2 cellular contexts compared by ENCODE assay signal in the genomic region with DNA sequence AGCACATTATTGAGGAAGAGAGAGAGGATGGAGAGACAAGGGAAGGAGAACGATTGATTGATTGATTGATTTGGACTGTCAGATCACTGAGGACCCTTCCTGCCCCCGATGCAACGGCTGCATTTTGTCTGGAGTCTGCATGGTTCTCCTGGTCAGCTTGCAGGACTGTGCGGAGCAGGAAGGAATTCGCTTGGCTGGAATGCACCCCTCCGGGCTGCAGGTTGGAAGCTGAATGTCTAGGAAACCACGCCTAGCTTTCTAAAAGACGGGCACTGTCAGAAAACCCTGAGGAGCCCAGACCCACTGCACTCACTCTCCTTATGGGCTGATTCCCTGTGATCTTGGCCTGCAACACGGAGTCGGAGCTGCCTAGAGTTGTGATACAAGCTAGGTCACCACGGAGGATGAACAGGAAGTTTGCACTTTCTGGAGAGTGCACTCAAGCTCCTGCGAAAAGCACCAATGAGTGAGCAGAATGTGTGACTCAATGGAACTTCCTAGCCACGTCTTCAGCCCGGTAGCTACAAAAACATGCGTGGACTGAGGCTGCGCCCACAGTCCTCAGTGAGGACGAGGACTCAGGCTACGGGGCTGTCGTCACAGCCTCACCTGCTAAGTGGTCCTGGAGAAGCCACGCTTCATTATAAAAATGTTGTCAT.
TF ChIP-seq lines count a peak whose summit lies in the region.

No MANE protein-coding gene starts in this region.

TF ChIP-seq in HEK293T, 16 proteins besides CTCF, POLR2A, EP300 and RAD21:
- TF ChIP-seq PKNOX1 (IDR thresholded peaks at IDR 0.05), result 0 out of 2 replicates have a peak, but pooled peaks have one; percentile 9
- no peak for TF ChIP-seq TARDBP (IDR thresholded peaks at IDR 0.05)

TF ChIP-seq in H1, 55 proteins besides CTCF, POLR2A, EP300 and RAD21:
- TF ChIP-seq SP2 (IDR thresholded peaks at IDR 0.05; ENCODE audit: low read length) (no peak), HDAC2 (IDR thresholded peaks at IDR 0.05; ENCODE audit: borderline replicate concordance in 1 of 2, low read depth in 2 of 2, low read length in 2 of 2) (no peak), PHF8 (conservative IDR thresholded peaks at IDR 0.05; ENCODE audit: low read depth, low read length) (no peak), CREB1 (IDR thresholded peaks at IDR 0.05) (no peak), RXRA (IDR thresholded peaks at IDR 0.05; ENCODE audit: insufficient read depth, low read depth, low read length) (no peak), SIN3A (conservative IDR thresholded peaks at IDR 0.05 in 1 of 2, IDR thresholded peaks at IDR 0.05 in 1 of 2; ENCODE audit: low read depth in 1 of 2, low read length in 2 of 2) (no peak)
